ENCODE assay signal across 1 cellular context in the genomic region with DNA sequence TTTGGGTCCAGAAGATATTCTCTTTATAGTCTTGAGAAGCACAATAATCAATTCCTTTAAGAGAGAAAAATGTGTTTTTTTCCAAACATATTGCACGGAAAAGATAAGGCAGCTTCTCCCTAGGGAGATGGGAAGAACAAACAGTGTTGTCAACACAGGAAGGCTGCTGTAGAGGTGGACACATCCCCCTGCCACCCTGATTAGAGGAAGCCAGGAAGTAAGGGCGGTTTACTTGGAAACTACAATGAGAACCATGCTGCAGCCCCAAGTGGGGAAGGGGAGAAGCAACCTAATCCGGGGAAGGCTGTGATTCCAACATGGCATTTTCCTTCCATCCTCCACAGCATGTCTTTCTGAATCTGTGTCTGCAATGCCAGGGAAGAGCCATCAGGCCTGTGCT.
TF ChIP-seq lines count a peak whose summit lies in the region.

No MANE protein-coding gene starts in this region.

TF ChIP-seq in HepG2, 621 proteins besides CTCF, POLR2A, EP300 and RAD21 (continued from another document and continues in another):
- TF ChIP-seq ZNF841 (CRISPR knock-in tag; IDR thresholded peaks at IDR 0.05; ENCODE audit: borderline replicate concordance) (no peak), ARNT2 (CRISPR knock-in tag; IDR thresholded peaks at IDR 0.05; ENCODE audit: low read depth) (no peak), ZNF326 (CRISPR knock-in tag; IDR thresholded peaks at IDR 0.05; ENCODE audit: borderline replicate concordance) (no peak), MTF2 (CRISPR knock-in tag; IDR thresholded peaks at IDR 0.05; ENCODE audit: borderline replicate concordance) (no peak), STAG1 (CRISPR knock-in tag; IDR thresholded peaks at IDR 0.05) (peak; percentile 33), SETDB1 (CRISPR knock-in tag; IDR thresholded peaks at IDR 0.05; ENCODE audit: borderline replicate concordance) (no peak), MXD4 (CRISPR knock-in tag; IDR thresholded peaks at IDR 0.05) (no peak), ZNF569 (CRISPR knock-in tag; IDR thresholded peaks at IDR 0.05; ENCODE audit: borderline replicate concordance) (no peak), HMGA1 (CRISPR knock-in tag; conservative IDR thresholded peaks at IDR 0.05) (no peak), ZNF263 (CRISPR knock-in tag; IDR thresholded peaks at IDR 0.05) (peak; percentile 15; the same call in 1 of the 2 replicates), ZNF768 (CRISPR knock-in tag; IDR thresholded peaks at IDR 0.05) (no peak), SNAI1 (CRISPR knock-in tag; IDR thresholded peaks at IDR 0.05; ENCODE audit: borderline replicate concordance) (no peak), TAF15 (IDR thresholded peaks at IDR 0.05; ENCODE audit: low read depth, low read length, poor library complexity, severe bottlenecking) (no peak), PRPF4 (IDR thresholded peaks at IDR 0.05; ENCODE audit: low read depth, low read length, poor library complexity, severe bottlenecking) (no peak), SP5 (CRISPR knock-in tag; IDR thresholded peaks at IDR 0.05; ENCODE audit: borderline replicate concordance, low read depth) (peak; percentile 72), ZSCAN31 (CRISPR knock-in tag; IDR thresholded peaks at IDR 0.05; ENCODE audit: low read depth) (no peak), TBX2 (CRISPR knock-in tag; IDR thresholded peaks at IDR 0.05; ENCODE audit: borderline replicate concordance) (peak; percentile 58; the same call in 1 of the 2 replicates), TCF7L2 (IDR thresholded peaks at IDR 0.05; ENCODE audit: low read depth, low read length) (no peak), KDM3A (CRISPR knock-in tag; IDR thresholded peaks at IDR 0.05; ENCODE audit: low read depth) (no peak), MTA3 (CRISPR knock-in tag; IDR thresholded peaks at IDR 0.05) (no peak), ZNF44 (CRISPR knock-in tag; IDR thresholded peaks at IDR 0.05) (no peak), NR3C1 (CRISPR knock-in tag; IDR thresholded peaks at IDR 0.05) (no peak), ZNF136 (CRISPR knock-in tag; IDR thresholded peaks at IDR 0.05; ENCODE audit: low read depth) (no peak), ZBTB7A (CRISPR knock-in tag; IDR thresholded peaks at IDR 0.05) (no peak), RAD51 (IDR thresholded peaks at IDR 0.05; ENCODE audit: borderline replicate concordance) (no peak), ZZZ3 (CRISPR knock-in tag; IDR thresholded peaks at IDR 0.05; ENCODE audit: borderline replicate concordance) (no peak), FOXJ3 (CRISPR knock-in tag; IDR thresholded peaks at IDR 0.05; ENCODE audit: borderline replicate concordance) (peak; percentile 24; the same call in 1 of the 2 replicates), ZNF552 (CRISPR knock-in tag; IDR thresholded peaks at IDR 0.05; ENCODE audit: borderline replicate concordance) (no peak), XRCC5 (optimal IDR thresholded peaks at IDR 0.05; ENCODE audit: low read length) (no peak), ZFP90 (CRISPR knock-in tag; IDR thresholded peaks at IDR 0.05; ENCODE audit: borderline replicate concordance) (no peak), MXD3 (CRISPR knock-in tag; IDR thresholded peaks at IDR 0.05) (no peak), KLF15 (CRISPR knock-in tag; IDR thresholded peaks at IDR 0.05; ENCODE audit: borderline replicate concordance) (no peak), ELF1 (CRISPR knock-in tag; IDR thresholded peaks at IDR 0.05) (peak; percentile 49; the same call in 1 of the 2 replicates), KLF11 (CRISPR knock-in tag; IDR thresholded peaks at IDR 0.05) (no peak), CENPT (CRISPR knock-in tag; IDR thresholded peaks at IDR 0.05; ENCODE audit: low read depth) (no peak), KAT7 (CRISPR knock-in tag; IDR thresholded peaks at IDR 0.05; ENCODE audit: borderline replicate concordance) (no peak)
- TF ChIP-seq, protein P1, sequence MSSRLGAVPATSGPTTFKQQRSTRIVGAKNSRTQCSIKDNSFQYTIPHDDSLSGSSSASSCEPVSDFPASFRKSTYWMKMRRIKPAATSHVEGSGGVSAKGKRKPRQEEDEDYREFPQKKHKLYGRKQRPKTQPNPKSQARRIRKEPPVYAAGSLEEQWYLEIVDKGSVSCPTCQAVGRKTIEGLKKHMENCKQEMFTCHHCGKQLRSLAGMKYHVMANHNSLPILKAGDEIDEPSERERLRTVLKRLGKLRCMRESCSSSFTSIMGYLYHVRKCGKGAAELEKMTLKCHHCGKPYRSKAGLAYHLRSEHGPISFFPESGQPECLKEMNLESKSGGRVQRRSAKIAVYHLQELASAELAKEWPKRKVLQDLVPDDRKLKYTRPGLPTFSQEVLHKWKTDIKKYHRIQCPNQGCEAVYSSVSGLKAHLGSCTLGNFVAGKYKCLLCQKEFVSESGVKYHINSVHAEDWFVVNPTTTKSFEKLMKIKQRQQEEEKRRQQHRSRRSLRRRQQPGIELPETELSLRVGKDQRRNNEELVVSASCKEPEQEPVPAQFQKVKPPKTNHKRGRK (CRISPR knock-in tag; IDR thresholded peaks at IDR 0.05) = no peak
- TF ChIP-seq, protein P2, sequence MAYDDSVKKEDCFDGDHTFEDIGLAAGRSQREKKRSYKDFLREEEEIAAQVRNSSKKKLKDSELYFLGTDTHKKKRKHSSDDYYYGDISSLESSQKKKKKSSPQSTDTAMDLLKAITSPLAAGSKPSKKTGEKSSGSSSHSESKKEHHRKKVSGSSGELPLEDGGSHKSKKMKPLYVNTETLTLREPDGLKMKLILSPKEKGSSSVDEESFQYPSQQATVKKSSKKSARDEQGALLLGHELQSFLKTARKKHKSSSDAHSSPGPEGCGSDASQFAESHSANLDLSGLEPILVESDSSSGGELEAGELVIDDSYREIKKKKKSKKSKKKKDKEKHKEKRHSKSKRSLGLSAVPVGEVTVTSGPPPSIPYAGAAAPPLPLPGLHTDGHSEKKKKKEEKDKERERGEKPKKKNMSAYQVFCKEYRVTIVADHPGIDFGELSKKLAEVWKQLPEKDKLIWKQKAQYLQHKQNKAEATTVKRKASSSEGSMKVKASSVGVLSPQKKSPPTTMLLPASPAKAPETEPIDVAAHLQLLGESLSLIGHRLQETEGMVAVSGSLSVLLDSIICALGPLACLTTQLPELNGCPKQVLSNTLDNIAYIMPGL (CRISPR knock-in tag; IDR thresholded peaks at IDR 0.05; ENCODE audit: borderline replicate concordance in 1 of 2, low read depth in 1 of 2) = no peak
- TF ChIP-seq, protein P3, sequence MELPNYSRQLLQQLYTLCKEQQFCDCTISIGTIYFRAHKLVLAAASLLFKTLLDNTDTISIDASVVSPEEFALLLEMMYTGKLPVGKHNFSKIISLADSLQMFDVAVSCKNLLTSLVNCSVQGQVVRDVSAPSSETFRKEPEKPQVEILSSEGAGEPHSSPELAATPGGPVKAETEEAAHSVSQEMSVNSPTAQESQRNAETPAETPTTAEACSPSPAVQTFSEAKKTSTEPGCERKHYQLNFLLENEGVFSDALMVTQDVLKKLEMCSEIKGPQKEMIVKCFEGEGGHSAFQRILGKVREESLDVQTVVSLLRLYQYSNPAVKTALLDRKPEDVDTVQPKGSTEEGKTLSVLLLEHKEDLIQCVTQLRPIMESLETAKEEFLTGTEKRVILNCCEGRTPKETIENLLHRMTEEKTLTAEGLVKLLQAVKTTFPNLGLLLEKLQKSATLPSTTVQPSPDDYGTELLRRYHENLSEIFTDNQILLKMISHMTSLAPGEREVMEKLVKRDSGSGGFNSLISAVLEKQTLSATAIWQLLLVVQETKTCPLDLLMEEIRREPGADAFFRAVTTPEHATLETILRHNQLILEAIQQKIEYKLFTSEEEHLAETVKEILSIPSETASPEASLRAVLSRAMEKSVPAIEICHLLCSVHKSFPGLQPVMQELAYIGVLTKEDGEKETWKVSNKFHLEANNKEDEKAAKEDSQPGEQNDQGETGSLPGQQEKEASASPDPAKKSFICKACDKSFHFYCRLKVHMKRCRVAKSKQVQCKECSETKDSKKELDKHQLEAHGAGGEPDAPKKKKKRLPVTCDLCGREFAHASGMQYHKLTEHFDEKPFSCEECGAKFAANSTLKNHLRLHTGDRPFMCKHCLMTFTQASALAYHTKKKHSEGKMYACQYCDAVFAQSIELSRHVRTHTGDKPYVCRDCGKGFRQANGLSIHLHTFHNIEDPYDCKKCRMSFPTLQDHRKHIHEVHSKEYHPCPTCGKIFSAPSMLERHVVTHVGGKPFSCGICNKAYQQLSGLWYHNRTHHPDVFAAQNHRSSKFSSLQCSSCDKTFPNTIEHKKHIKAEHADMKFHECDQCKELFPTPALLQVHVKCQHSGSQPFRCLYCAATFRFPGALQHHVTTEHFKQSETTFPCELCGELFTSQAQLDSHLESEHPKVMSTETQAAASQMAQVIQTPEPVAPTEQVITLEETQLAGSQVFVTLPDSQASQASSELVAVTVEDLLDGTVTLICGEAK (IDR thresholded peaks at IDR 0.05) = no peak
- TF ChIP-seq, protein P3 (CRISPR knock-in tag; IDR thresholded peaks at IDR 0.05) = no peak
- TF ChIP-seq, protein P4, sequence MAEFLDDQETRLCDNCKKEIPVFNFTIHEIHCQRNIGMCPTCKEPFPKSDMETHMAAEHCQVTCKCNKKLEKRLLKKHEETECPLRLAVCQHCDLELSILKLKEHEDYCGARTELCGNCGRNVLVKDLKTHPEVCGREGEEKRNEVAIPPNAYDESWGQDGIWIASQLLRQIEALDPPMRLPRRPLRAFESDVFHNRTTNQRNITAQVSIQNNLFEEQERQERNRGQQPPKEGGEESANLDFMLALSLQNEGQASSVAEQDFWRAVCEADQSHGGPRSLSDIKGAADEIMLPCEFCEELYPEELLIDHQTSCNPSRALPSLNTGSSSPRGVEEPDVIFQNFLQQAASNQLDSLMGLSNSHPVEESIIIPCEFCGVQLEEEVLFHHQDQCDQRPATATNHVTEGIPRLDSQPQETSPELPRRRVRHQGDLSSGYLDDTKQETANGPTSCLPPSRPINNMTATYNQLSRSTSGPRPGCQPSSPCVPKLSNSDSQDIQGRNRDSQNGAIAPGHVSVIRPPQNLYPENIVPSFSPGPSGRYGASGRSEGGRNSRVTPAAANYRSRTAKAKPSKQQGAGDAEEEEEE (CRISPR knock-in tag; IDR thresholded peaks at IDR 0.05; ENCODE audit: borderline replicate concordance) = no peak
- TF ChIP-seq, protein P5, sequence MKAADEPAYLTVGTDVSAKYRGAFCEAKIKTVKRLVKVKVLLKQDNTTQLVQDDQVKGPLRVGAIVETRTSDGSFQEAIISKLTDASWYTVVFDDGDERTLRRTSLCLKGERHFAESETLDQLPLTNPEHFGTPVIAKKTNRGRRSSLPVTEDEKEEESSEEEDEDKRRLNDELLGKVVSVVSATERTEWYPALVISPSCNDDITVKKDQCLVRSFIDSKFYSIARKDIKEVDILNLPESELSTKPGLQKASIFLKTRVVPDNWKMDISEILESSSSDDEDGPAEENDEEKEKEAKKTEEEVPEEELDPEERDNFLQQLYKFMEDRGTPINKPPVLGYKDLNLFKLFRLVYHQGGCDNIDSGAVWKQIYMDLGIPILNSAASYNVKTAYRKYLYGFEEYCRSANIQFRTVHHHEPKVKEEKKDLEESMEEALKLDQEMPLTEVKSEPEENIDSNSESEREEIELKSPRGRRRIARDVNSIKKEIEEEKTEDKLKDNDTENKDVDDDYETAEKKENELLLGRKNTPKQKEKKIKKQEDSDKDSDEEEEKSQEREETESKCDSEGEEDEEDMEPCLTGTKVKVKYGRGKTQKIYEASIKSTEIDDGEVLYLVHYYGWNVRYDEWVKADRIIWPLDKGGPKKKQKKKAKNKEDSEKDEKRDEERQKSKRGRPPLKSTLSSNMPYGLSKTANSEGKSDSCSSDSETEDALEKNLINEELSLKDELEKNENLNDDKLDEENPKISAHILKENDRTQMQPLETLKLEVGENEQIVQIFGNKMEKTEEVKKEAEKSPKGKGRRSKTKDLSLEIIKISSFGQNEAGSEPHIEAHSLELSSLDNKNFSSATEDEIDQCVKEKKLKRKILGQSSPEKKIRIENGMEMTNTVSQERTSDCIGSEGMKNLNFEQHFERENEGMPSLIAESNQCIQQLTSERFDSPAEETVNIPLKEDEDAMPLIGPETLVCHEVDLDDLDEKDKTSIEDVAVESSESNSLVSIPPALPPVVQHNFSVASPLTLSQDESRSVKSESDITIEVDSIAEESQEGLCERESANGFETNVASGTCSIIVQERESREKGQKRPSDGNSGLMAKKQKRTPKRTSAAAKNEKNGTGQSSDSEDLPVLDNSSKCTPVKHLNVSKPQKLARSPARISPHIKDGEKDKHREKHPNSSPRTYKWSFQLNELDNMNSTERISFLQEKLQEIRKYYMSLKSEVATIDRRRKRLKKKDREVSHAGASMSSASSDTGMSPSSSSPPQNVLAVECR (CRISPR knock-in tag; IDR thresholded peaks at IDR 0.05; ENCODE audit: borderline replicate concordance) = no peak
- TF ChIP-seq, protein P6, sequence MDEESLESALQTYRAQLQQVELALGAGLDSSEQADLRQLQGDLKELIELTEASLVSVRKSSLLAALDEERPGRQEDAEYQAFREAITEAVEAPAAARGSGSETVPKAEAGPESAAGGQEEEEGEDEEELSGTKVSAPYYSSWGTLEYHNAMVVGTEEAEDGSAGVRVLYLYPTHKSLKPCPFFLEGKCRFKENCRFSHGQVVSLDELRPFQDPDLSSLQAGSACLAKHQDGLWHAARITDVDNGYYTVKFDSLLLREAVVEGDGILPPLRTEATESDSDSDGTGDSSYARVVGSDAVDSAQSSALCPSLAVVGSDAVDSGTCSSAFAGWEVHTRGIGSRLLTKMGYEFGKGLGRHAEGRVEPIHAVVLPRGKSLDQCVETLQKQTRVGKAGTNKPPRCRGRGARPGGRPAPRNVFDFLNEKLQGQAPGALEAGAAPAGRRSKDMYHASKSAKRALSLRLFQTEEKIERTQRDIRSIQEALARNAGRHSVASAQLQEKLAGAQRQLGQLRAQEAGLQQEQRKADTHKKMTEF (CRISPR knock-in tag; IDR thresholded peaks at IDR 0.05) = peak; percentile 56
